Comparison of ENCODE assay signal across 12 cellular contexts in the genomic region with DNA sequence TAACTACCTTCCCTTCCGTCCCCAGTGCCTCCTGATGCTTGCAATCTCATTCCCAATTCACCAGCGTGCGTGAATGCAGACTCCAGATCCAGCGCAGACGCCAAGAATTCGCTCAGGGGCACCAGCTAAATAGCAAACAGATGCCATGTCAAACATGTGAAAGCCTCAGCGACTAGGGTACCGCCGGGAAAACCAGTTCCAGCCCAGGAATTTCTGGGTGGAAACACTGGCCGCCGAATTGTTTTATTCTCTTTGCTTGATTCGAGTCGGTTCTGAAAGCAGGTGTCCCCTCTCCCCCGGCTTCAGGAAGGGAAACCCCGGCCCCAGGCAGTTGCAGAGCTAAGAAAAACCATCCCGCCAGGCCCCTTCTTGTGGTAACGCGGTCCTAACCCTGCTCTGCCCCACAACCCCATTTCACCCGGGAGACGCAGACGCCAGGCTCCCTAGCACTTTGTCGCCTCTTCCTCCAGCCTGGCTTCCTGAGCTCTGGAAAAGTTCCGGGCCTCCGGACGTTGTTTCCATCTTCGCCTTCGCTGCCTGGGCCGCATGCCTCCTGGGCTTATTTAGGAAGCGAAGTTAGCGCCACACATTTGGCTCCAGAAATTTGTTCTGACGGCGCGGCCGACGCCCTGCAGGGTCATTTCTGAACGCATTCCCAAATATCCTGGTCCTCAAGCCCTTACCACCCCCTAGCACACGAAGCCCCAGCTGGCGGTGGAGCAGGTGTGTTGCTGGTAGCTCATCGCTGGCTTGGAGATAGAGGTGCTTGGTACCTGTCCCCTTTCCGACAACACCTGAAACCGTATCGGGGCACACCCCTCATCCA. TPM values are rescaled to one million over a fixed set of nuclear protein-coding genes. Genes with fewer than 3 reads are reported as not detected.
DNase-seq lines count a peak whose midpoint lies in the region; ATAC-seq and TF ChIP-seq lines count a peak whose summit lies in the region.
"Had no signal": no experiment of that assay in that cellular context is flagged by ENCODE, and none has a peak within 500 bp of the region (broad histone marks: within the 10 kb centered on the region; RNA-seq: fewer than 3 reads in every experiment).

No MANE protein-coding gene starts in this region.

- no peak for TF ChIP-seq CTCF in ascending aorta (IDR thresholded peaks at IDR 0.05)

- peaks cover 3% of the 10 kb centered on the region for H3K9me3 Mint-ChIP-seq in stimulated activated memory B cell treated with anti-CD40 and anti-IgM and Interleukin-4, amounts not matched to agents 10 μg/mL and 1 μg/mL and 100 μg/mL, for 72 hours
- H3K9me3 Mint-ChIP-seq in T-helper 2 cell treated with Interferon-gamma antibody and Interleukin-4, amounts not matched to agents 5 μg/mL and 100 μg/mL, for 36 hours: no peaks in the 10 kb centered on the region

- H3K4me3 Mint-ChIP-seq in stimulated activated memory B cell treated with anti-CD40 and anti-IgM and Interleukin-4, amounts not matched to agents 10 μg/mL and 1 μg/mL and 100 μg/mL, for 72 hours: peak overlapping the region; percentile 65
- no peak overlapping the region for H3K4me3 Mint-ChIP-seq in T-helper 2 cell treated with Interferon-gamma antibody and Interleukin-4, amounts not matched to agents 5 μg/mL and 100 μg/mL, for 36 hours

- H3K27ac ChIP-seq in ascending aorta (peak overlapping the region in 1 of 2 donors; percentile 19), iPS DF 6.9 (ENCODE audit: low read length) (no peak overlapping the region)
- H3K27ac ChIP-seq: 22Rv1, KMS-11 had no signal

- H3K27me3 ChIP-seq in ascending aorta (no peaks in the 10 kb centered on the region), iPS DF 6.9 (ENCODE audit: control insufficient read depth, insufficient read depth, low read length) (peaks cover 36% of the 10 kb centered on the region)

- no peak overlapping the region for H3K27ac Mint-ChIP-seq in stimulated activated memory B cell treated with anti-CD40 and anti-IgM and Interleukin-4, amounts not matched to agents 10 μg/mL and 1 μg/mL and 100 μg/mL, for 72 hours
- H3K27ac Mint-ChIP-seq in T-helper 2 cell treated with Interferon-gamma antibody and Interleukin-4, amounts not matched to agents 5 μg/mL and 100 μg/mL, for 36 hours: no peak overlapping the region

- H3K36me3 ChIP-seq in ascending aorta (no peaks in the 10 kb centered on the region), iPS DF 6.9 (ENCODE audit: control insufficient read depth, insufficient read depth, low read length) (no peaks in the 10 kb centered on the region)

- peak overlapping the region; percentile 29 to 67 for H3K4me3 ChIP-seq in ascending aorta
- H3K4me3 ChIP-seq in iPS DF 6.9 (ENCODE audit: low read length): peak overlapping the region; percentile 50; the same call in 1 of the 2 replicates

- peak; percentile 63 for DNase-seq in DMS 273 (lab: John Stamatoyannopoulos, UW; ENCODE audit: unreplicated experiment)
- no peak for DNase-seq in DMS 273 treated with DMSO at 0.1 percent for 48 hours (lab: John Stamatoyannopoulos, UW)
- no peak for DNase-seq in ascending aorta (ENCODE audit: low spot score in 2 of 2)
- no peak for DNase-seq in iPS DF 6.9 (ENCODE audit: low read depth, low spot score)
- DNase-seq in T-helper 2 cell treated with Interferon-gamma antibody and Interleukin-4, amounts not matched to agents 5 μg/mL and 100 μg/mL, for 36 hours (ENCODE audit: low spot score): no peak
- DNase-seq in NCI-H1048 (lab: John Stamatoyannopoulos, UW): no peak
- no peak for DNase-seq in HUDEP-2 (lab: John Stamatoyannopoulos, UW; ENCODE audit: unreplicated experiment in 76 of 76)
- DNase-seq: effector CD4-positive, alpha-beta T cell had no signal

- H3K4me1 ChIP-seq in ascending aorta (peaks cover 0 to 4% of the 10 kb centered on the region in 2 donors), iPS DF 6.9 (ENCODE audit: control insufficient read depth, insufficient read depth, low read length) (peaks cover 4% of the 10 kb centered on the region; the same call in 1 of the 2 replicates)

- H3K9me3 ChIP-seq in ascending aorta: no peaks in the 10 kb centered on the region
- no peaks in the 10 kb centered on the region for H3K9me3 ChIP-seq in iPS DF 6.9 (ENCODE audit: control insufficient read depth, insufficient read depth, low read length)

- ATAC-seq in stimulated activated memory B cell treated with anti-CD40 and anti-IgM and Interleukin-4, amounts not matched to agents 10 μg/mL and 1 μg/mL and 100 μg/mL, for 72 hours: no peak

- peaks cover 13% of the 10 kb centered on the region for H3K4me1 Mint-ChIP-seq in stimulated activated memory B cell treated with anti-CD40 and anti-IgM and Interleukin-4, amounts not matched to agents 10 μg/mL and 1 μg/mL and 100 μg/mL, for 72 hours
- H3K4me1 Mint-ChIP-seq in T-helper 2 cell treated with Interferon-gamma antibody and Interleukin-4, amounts not matched to agents 5 μg/mL and 100 μg/mL, for 36 hours (ENCODE audit: low read depth): no peaks in the 10 kb centered on the region

- H3K27me3 Mint-ChIP-seq in stimulated activated memory B cell treated with anti-CD40 and anti-IgM and Interleukin-4, amounts not matched to agents 10 μg/mL and 1 μg/mL and 100 μg/mL, for 72 hours: peaks cover 43% of the 10 kb centered on the region
- peaks cover 54% of the 10 kb centered on the region for H3K27me3 Mint-ChIP-seq in T-helper 2 cell treated with Interferon-gamma antibody and Interleukin-4, amounts not matched to agents 5 μg/mL and 100 μg/mL, for 36 hours (ENCODE audit: low read depth)

- intact Hi-C loops in ascending aorta (cut with DNase I): no loop called here

- WGBS in iPS DF 6.9 (ENCODE audit: insufficient coverage, insufficient read length): no CpG with 5 or more reads among the region's 42 CpGs

- no peaks in the 10 kb centered on the region for H3K36me3 Mint-ChIP-seq in stimulated activated memory B cell treated with anti-CD40 and anti-IgM and Interleukin-4, amounts not matched to agents 10 μg/mL and 1 μg/mL and 100 μg/mL, for 72 hours
- no peaks in the 10 kb centered on the region for H3K36me3 Mint-ChIP-seq in T-helper 2 cell treated with Interferon-gamma antibody and Interleukin-4, amounts not matched to agents 5 μg/mL and 100 μg/mL, for 36 hours (ENCODE audit: low read depth)

RNA-seq across cellular contexts. Expression of gene LVRN, which starts 0.6 kb away (rescaled TPM):
- 4.2 TPM for total RNA-seq in ascending aorta
- total RNA-seq: activated CD8-positive, alpha-beta memory T cell treated with anti-CD3 and anti-CD28 coated beads for 36 hours had no signal
